In genomic region chr15:39638041-39638440, GRCh38 we compare ENCODE assay signal across 28 cellular contexts.
"Had no signal": no experiment of that assay in that cellular context is flagged by ENCODE, and none has a peak within 500 bp of the region (broad histone marks: within the 10 kb centered on the region; RNA-seq: fewer than 3 reads in every experiment).

No MANE protein-coding gene starts in this region.

- ATAC-seq: natural killer cell; psoas muscle; right cardiac atrium; right lobe of liver; stimulated activated effector memory CD8-positive, alpha-beta T cell treated with anti-CD3 and anti-CD28 coated beads, Interleukin-12 subunit alpha, Interleukin-12 subunit beta, amount 100 ng/mL, for 72 hours; stimulated activated naive B cell treated with anti-CD40 and anti-IgM and Interleukin-4, amounts not matched to agents 10 μg/mL and 1 μg/mL and 100 μg/mL, for 72 hours had no signal

- H3K36me3 Mint-ChIP-seq: neural progenitor cell; stimulated activated effector memory CD8-positive, alpha-beta T cell treated with anti-CD3 and anti-CD28 coated beads, Interleukin-12 subunit alpha, Interleukin-12 subunit beta, amount 100 ng/mL, for 72 hours; stimulated activated naive B cell treated with anti-CD40 and anti-IgM and Interleukin-4, amounts not matched to agents 10 μg/mL and 1 μg/mL and 100 μg/mL, for 72 hours had no signal

- DNase-seq: natural killer cell; occipital lobe; ovary; posterior cingulate gyrus; psoas muscle; right cardiac atrium; right lobe of liver; sigmoid colon; small intestine; stimulated activated CD4-positive, alpha-beta T cell treated with anti-CD3 and anti-CD28 coated beads, Interleukin-15, amount 100 ng/mL, for 24 hours; stimulated activated CD4-positive, alpha-beta T cell treated with anti-CD3 and anti-CD28 coated beads, Interleukin-2, amount 100 ng/mL, for 24 hours; stimulated activated CD4-positive, alpha-beta T cell treated with anti-CD3 and anti-CD28 coated beads, Interleukin-2, amount 100 ng/mL, for 48 hours; stimulated activated CD4-positive, alpha-beta T cell treated with anti-CD3 and anti-CD28 coated beads, Interleukin-4, amount 100 ng/mL, for 24 hours; stimulated activated naive B cell treated with anti-CD40 and anti-IgM and Interleukin-4, amounts not matched to agents 10 μg/mL and 1 μg/mL and 100 μg/mL, for 72 hours; stimulated activated naive CD4-positive, alpha-beta T cell treated with Interleukin-2 at 50 U/mL for 16 hours; stomach; thyroid gland; trophoblast cell; upper lobe of left lung; uterus had no signal

- H3K4me1 Mint-ChIP-seq: stimulated activated naive B cell treated with anti-CD40 and anti-IgM and Interleukin-4, amounts not matched to agents 10 μg/mL and 1 μg/mL and 100 μg/mL, for 72 hours had no signal

- H3K4me3 Mint-ChIP-seq: natural killer cell; nephron; neural progenitor cell; stimulated activated effector memory CD8-positive, alpha-beta T cell treated with anti-CD3 and anti-CD28 coated beads, Interleukin-12 subunit alpha, Interleukin-12 subunit beta, amount 100 ng/mL, for 72 hours; stimulated activated naive B cell treated with anti-CD40 and anti-IgM and Interleukin-4, amounts not matched to agents 10 μg/mL and 1 μg/mL and 100 μg/mL, for 72 hours; stimulated activated naive CD8-positive, alpha-beta T cell treated with anti-CD3 and anti-CD28 coated beads, Interleukin-15, Interleukin-2, amounts not matched to agents 100 ng/mL and 50 ng/mL, for 24 hours had no signal

- H3K9me3 ChIP-seq: ovary, psoas muscle, right lobe of liver, sigmoid colon, stomach, thoracic aorta, thyroid gland, tibial nerve, upper lobe of left lung, uterus had no signal

- H3K27me3 Mint-ChIP-seq: progenitor cell of endocrine pancreas; stimulated activated naive B cell treated with anti-CD40 and anti-IgM and Interleukin-4, amounts not matched to agents 10 μg/mL and 1 μg/mL and 100 μg/mL, for 72 hours had no signal

- H3K27ac Mint-ChIP-seq: natural killer cell; nephron; neural progenitor cell; progenitor cell of endocrine pancreas; stimulated activated effector memory CD8-positive, alpha-beta T cell treated with anti-CD3 and anti-CD28 coated beads, Interleukin-12 subunit alpha, Interleukin-12 subunit beta, amount 100 ng/mL, for 72 hours; stimulated activated naive B cell treated with anti-CD40 and anti-IgM and Interleukin-4, amounts not matched to agents 10 μg/mL and 1 μg/mL and 100 μg/mL, for 72 hours; stimulated activated naive CD8-positive, alpha-beta T cell treated with anti-CD3 and anti-CD28 coated beads, Interleukin-15, Interleukin-2, amounts not matched to agents 100 ng/mL and 50 ng/mL, for 24 hours had no signal

- H3K27ac ChIP-seq: neural progenitor cell, ovary, parathyroid adenoma, psoas muscle, right lobe of liver, sigmoid colon, stomach, thoracic aorta, thyroid gland, tibial nerve, upper lobe of left lung, uterus had no signal
